ENCODE assay signal across 8 cellular contexts in genomic region chr11:46555269-46556054, GRCh38. TPM values are rescaled to one million over a fixed set of nuclear protein-coding genes. Genes with fewer than 3 reads are reported as not detected.
DNase-seq lines count a peak whose midpoint lies in the region; ATAC-seq and TF ChIP-seq lines count a peak whose summit lies in the region.

No MANE protein-coding gene starts in this region.

- peak overlapping the region; percentile 41 for H3K27ac ChIP-seq in KOPT-K1 (ENCODE audit: low read depth, low read length, poor library complexity, severe bottlenecking)
- peak overlapping the region; percentile 78 for H3K27ac ChIP-seq in skeletal muscle tissue (ENCODE audit: low read depth, low read length)

- in situ Hi-C loops in GM13977 (cut with MboI; ENCODE audit: low pct_unique_long_range_greater_than_20kb, low sequenced_read_pairs, unreplicated experiment) = no loop called here

- no peak for TF ChIP-seq CTCF in GM13977 (IDR thresholded peaks at IDR 0.05; ENCODE audit: extremely low read depth, insufficient read depth, missing control alignments)

- no peak overlapping the region for H3K9ac ChIP-seq in skeletal muscle tissue (ENCODE audit: low read depth in 1 of 3, low read length in 3 of 3)

- H3K9me3 ChIP-seq in KOPT-K1 (ENCODE audit: insufficient read depth, low read length, poor library complexity, severe bottlenecking) (no peaks in the 10 kb centered on the region), skeletal muscle tissue (ENCODE audit: control insufficient read depth in 3 of 3, low read length in 3 of 3) (no peaks in the 10 kb centered on the region)

- ATAC-seq in GM19452 (IDR thresholded peaks at IDR 0.05; ENCODE audit: unreplicated experiment) = peak; percentile 59

- peaks cover 14 to 22% (median 21%) of the 10 kb centered on the region in 3 donors for H3K4me1 ChIP-seq in skeletal muscle tissue (ENCODE audit: control insufficient read depth in 3 of 3, insufficient read depth in 3 of 3, low read length in 3 of 3)

- peak; percentile 53 for DNase-seq in dermis blood vessel endothelial cell
- DNase-seq in GM13977 (ENCODE audit: low spot score) = no peak
- no peak for DNase-seq in activated CD8-positive, alpha-beta memory T cell treated with anti-CD3 and anti-CD28 coated beads, Interleukin-2, amount 50 U/mL, for 4 hours
- DNase-seq in anterior cingulate cortex (lab: John Stamatoyannopoulos, UW) = no peak
- no peak for DNase-seq in NCI-H82 (lab: John Stamatoyannopoulos, UW)

- H3K27me3 ChIP-seq in skeletal muscle tissue (ENCODE audit: control insufficient read depth in 3 of 3, insufficient read depth in 3 of 3, low read length in 3 of 3) = no peaks in the 10 kb centered on the region

- no peak overlapping the region for H3K4me3 ChIP-seq in skeletal muscle tissue (ENCODE audit: low read length in 3 of 3)

- H3K36me3 ChIP-seq in KOPT-K1 (ENCODE audit: insufficient read depth, low read length) (no peaks in the 10 kb centered on the region), skeletal muscle tissue (ENCODE audit: control insufficient read depth in 3 of 3, insufficient read depth in 3 of 3, low read length in 3 of 3) (no peaks in the 10 kb centered on the region)

RNA-seq across cellular contexts. Expression of gene AMBRA1, which starts 38.4 kb away (rescaled TPM):
- total RNA-seq in dermis blood vessel endothelial cell (20.9 and 27.3 TPM in 2 replicates), skeletal muscle tissue (17.7 TPM)
